Comparison of ENCODE assay signal across 2 cellular contexts in genomic region chr14:96180004-96180403, GRCh38.
TF ChIP-seq lines count a peak whose summit lies in the region.

No MANE protein-coding gene starts in this region.

TF ChIP-seq in K562, 482 proteins besides CTCF, POLR2A, EP300 and RAD21 (continued from another document):
- TF ChIP-seq RB1 (IDR thresholded peaks at IDR 0.05; ENCODE audit: low read depth) (no peak), GATAD2A (IDR thresholded peaks at IDR 0.05) (no peak), NBN (IDR thresholded peaks at IDR 0.05; ENCODE audit: low read depth) (no peak), HSF4 (CRISPR knock-in tag; IDR thresholded peaks at IDR 0.05; ENCODE audit: borderline replicate concordance) (no peak), ETV1 (tag; conservative IDR thresholded peaks at IDR 0.05; ENCODE audit: low read depth) (no peak), LEF1 (IDR thresholded peaks at IDR 0.05) (no peak), RFX5 (IDR thresholded peaks at IDR 0.05; ENCODE audit: low read depth, low read length) (no peak), USF1 (CRISPR knock-in tag; IDR thresholded peaks at IDR 0.05) (peak; percentile 30; the same call in 1 of the 2 replicates), MBD2 (IDR thresholded peaks at IDR 0.05; ENCODE audit: borderline replicate concordance, low read depth) (no peak), NFYB (IDR thresholded peaks at IDR 0.05; ENCODE audit: extremely low read depth, insufficient read length) (peak; percentile 63), ZNF146 (CRISPR knock-in tag; IDR thresholded peaks at IDR 0.05; ENCODE audit: unreplicated experiment) (no peak), CBX2 (IDR thresholded peaks at IDR 0.05; ENCODE audit: insufficient read depth, low read length, poor library complexity, severe bottlenecking) (no peak), FOXA1 (IDR thresholded peaks at IDR 0.05; ENCODE audit: borderline replicate concordance) (no peak), ZNF778 (CRISPR knock-in tag; IDR thresholded peaks at IDR 0.05) (no peak), CC2D1A (IDR thresholded peaks at IDR 0.05) (no peak), MCM7 (IDR thresholded peaks at IDR 0.05) (no peak), NR3C1 (CRISPR knock-in tag; IDR thresholded peaks at IDR 0.05) (no peak), ZNF780A (CRISPR knock-in tag; IDR thresholded peaks at IDR 0.05) (no peak), ZC3H8 (IDR thresholded peaks at IDR 0.05) (no peak), USF2 (CRISPR knock-in tag; IDR thresholded peaks at IDR 0.05) (peak; percentile 71)

TF ChIP-seq in SK-N-SH treated with all-trans-retinoic acid at 6 μM for 48 hours, 23 proteins besides CTCF, POLR2A, EP300 and RAD21 (continued from another document):
- no peak for TF ChIP-seq PATZ1 (CRISPR knock-in tag; IDR thresholded peaks at IDR 0.05; ENCODE audit: borderline replicate concordance)
- no peak for TF ChIP-seq CSRNP3 (CRISPR knock-in tag; IDR thresholded peaks at IDR 0.05)
- TF ChIP-seq ZC3H10 (CRISPR knock-in tag; IDR thresholded peaks at IDR 0.05) = no peak
- no peak for TF ChIP-seq ZNF8 (CRISPR knock-in tag; IDR thresholded peaks at IDR 0.05)
